Comparison of ENCODE assay signal across 9 cellular contexts in the genomic region with DNA sequence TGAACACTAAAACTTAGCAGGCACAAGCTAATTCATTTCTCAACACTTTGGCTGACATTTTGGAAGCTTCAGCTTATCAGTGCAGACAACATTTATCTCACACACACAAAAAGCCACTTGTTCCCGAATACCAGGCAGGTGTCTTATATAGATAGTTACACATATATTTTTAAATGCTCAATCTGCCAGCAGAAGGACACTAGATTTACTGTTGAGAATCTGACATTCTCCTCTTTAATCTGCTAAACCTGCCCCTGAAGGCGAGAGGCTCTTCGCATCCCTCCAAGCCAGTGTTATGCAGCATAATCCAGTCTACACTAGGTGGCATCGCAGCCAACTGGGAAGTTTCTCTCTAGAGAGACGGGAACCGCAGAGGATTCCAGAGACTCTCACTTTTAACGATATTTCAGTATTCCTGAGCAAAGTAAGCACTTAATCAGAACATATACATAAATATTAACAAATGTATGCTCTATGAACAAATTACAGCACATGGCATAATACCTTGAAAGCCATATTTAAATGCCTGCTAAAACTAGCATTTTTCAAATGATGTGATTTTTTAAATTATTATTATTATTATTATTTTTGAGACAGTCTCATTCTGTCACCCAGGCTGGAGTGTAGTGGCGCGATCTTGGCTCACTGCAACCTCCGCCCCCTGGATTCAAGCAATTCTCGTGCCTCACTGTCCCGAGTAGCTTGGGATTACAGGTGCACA.
DNase-seq lines count a peak whose midpoint lies in the region; ATAC-seq and TF ChIP-seq lines count a peak whose summit lies in the region.
"Had no signal": no experiment of that assay in that cellular context is flagged by ENCODE, and none has a peak within 500 bp of the region (broad histone marks: within the 10 kb centered on the region; RNA-seq: fewer than 3 reads in every experiment).

No MANE protein-coding gene starts in this region.

- intact Hi-C loops in upper lobe of right lung (cut with DNase I) = no loop called here

- H3K4me1 ChIP-seq in MM.1S (ENCODE audit: low read length) (0 out of 2 replicates have a peak, but pooled peaks cover 4% of the 10 kb centered on the region), upper lobe of right lung (no peaks in the 10 kb centered on the region)

- no peak overlapping the region for H3K4me3 ChIP-seq in MM.1S (ENCODE audit: low read length)
- H3K4me3 ChIP-seq in upper lobe of right lung = no peak overlapping the region

- peak; percentile 78 for DNase-seq in ELR (ENCODE audit: low read depth)
- no peak for DNase-seq in MM.1S
- peak; percentile 35 for DNase-seq in amniotic stem cell (lab: John Stamatoyannopoulos, UW)
- DNase-seq in iPS-NIHi11 (ENCODE audit: low spot score) = peak; percentile 61
- DNase-seq in upper lobe of right lung = no peak
- DNase-seq in NCI-H510A treated with DMSO at 0.1 percent for 48 hours (lab: John Stamatoyannopoulos, UW) = no peak
- DNase-seq: natural killer cell had no signal

- H3K27ac ChIP-seq in MM.1S (ENCODE audit: low read length) = no peak overlapping the region
- no peak overlapping the region for H3K27ac ChIP-seq in upper lobe of right lung

- no peaks in the 10 kb centered on the region for H3K9me3 ChIP-seq in MM.1S (replicated peaks; ENCODE audit: insufficient read depth, low read length)
- H3K9me3 ChIP-seq in upper lobe of right lung = no peaks in the 10 kb centered on the region

- H3K27me3 ChIP-seq in MM.1S (replicated peaks; ENCODE audit: insufficient read depth, low read length) = no peaks in the 10 kb centered on the region
- no peaks in the 10 kb centered on the region for H3K27me3 ChIP-seq in upper lobe of right lung

- H3K9me2 ChIP-seq in MM.1S (replicated peaks; ENCODE audit: insufficient read depth, low read length) = no peaks in the 10 kb centered on the region

- peak; percentile 71 for ATAC-seq in upper lobe of right lung
- no peak for ATAC-seq in GM21447 (IDR thresholded peaks at IDR 0.05; ENCODE audit: unreplicated experiment)
- ATAC-seq in GM19035 (IDR thresholded peaks at IDR 0.05; ENCODE audit: unreplicated experiment) = no peak

- H2AFZ ChIP-seq in MM.1S (ENCODE audit: low read length) = no peak overlapping the region

- H3K36me3 ChIP-seq in MM.1S (replicated peaks; ENCODE audit: insufficient read depth, low read length) (no peaks in the 10 kb centered on the region), upper lobe of right lung (no peaks in the 10 kb centered on the region)

- no peak overlapping the region for H3K4me2 ChIP-seq in MM.1S (ENCODE audit: low read depth, low read length)

- no peaks in the 10 kb centered on the region for H3K79me2 ChIP-seq in MM.1S (ENCODE audit: low read length)

- TF ChIP-seq CTCF in MM.1S (IDR thresholded peaks at IDR 0.05; ENCODE audit: low read length) (peak; percentile 18; the same call in 1 of the 2 replicates), upper lobe of right lung (IDR thresholded peaks at IDR 0.05) (peak; percentile 54)

- no peak overlapping the region for H3K9ac ChIP-seq in MM.1S (ENCODE audit: low read length)

- H4K20me1 ChIP-seq in MM.1S (ENCODE audit: insufficient read depth, low read length) = no peaks in the 10 kb centered on the region

- no peaks in the 10 kb centered on the region for H3F3A ChIP-seq in MM.1S (ENCODE audit: insufficient read depth, low read length)

Comparison
In these comparisons a context has a peak if more than half of its experiments do, and no peak if none do; other contexts are left out.
1. DNase-seq: peak in ELR (single experiment), amniotic stem cell (single experiment) and iPS-NIHi11 (single experiment); none in MM.1S (single experiment), upper lobe of right lung (single experiment) and NCI-H510A treated with DMSO at 0.1 percent for 48 hours (single experiment).